8 cellular contexts compared by ENCODE assay signal in genomic region chr19:1905071-1905862, GRCh38. TPM values are rescaled to one million over a fixed set of nuclear protein-coding genes. Genes with fewer than 3 reads are reported as not detected.
A peak's percentile ranks its signal among the peaks of the same experiment; 100 is the strongest.
DNase-seq lines count a peak whose midpoint lies in the region; ATAC-seq and TF ChIP-seq lines count a peak whose summit lies in the region.

Gene ADAT3 (plus strand): TSS chr19:1905399. CDS start chr19:1912048, 6,649 bp downstream.
Gene SCAMP4 (plus strand): TSS chr19:1905399. CDS start chr19:1915020, 9,621 bp downstream.

- H3K4me3 ChIP-seq in BJ (ENCODE audit: low read depth, low read length) (peak within 1 kb of the TSS; percentile 66), coronary artery (peak within 1 kb of the TSS; percentile 90)

- TF ChIP-seq CTCF in BJ (IDR thresholded peaks at IDR 0.05; ENCODE audit: insufficient read depth, low read depth, low read length) (no peak), coronary artery (IDR thresholded peaks at IDR 0.05) (no peak)

- CTCF ChIA-PET in BJ (lab: Yijun Ruan, JAX), result interaction anchor here (0.6 to 1.2 kb wide), 3 partner anchors 20 to 41 kb away, joined by 3 to 4 read pairs (median 3); no protein-coding TSS in a partner anchor

- H3K27me3 Mint-ChIP-seq in activated CD4-positive, alpha-beta T cell treated with anti-CD3 and anti-CD28 coated beads, Interleukin-2, amount 10 ng/mL, durations not matched to agents 24 days and 14 days, result no peaks in the 10 kb centered on the region

- H3K27ac Mint-ChIP-seq in activated CD4-positive, alpha-beta T cell treated with anti-CD3 and anti-CD28 coated beads, Interleukin-2, amount 10 ng/mL, durations not matched to agents 24 days and 14 days, result peak within 1 kb of the TSS; percentile 91

- peak within 1 kb of the TSS; percentile 74 to 90 for H3K27ac ChIP-seq in coronary artery

- H3K36me3 Mint-ChIP-seq in activated CD4-positive, alpha-beta T cell treated with anti-CD3 and anti-CD28 coated beads, Interleukin-2, amount 10 ng/mL, durations not matched to agents 24 days and 14 days (ENCODE audit: low read depth), result peaks cover 7% of the 10 kb centered on the region

- peaks cover 34% of the 10 kb centered on the region for H3K4me1 Mint-ChIP-seq in activated CD4-positive, alpha-beta T cell treated with anti-CD3 and anti-CD28 coated beads, Interleukin-2, amount 10 ng/mL, durations not matched to agents 24 days and 14 days

- peak within 1 kb of the TSS; percentile 94 for H3K4me3 Mint-ChIP-seq in activated CD4-positive, alpha-beta T cell treated with anti-CD3 and anti-CD28 coated beads, Interleukin-2, amount 10 ng/mL, durations not matched to agents 24 days and 14 days

- intact Hi-C loops in activated CD4-positive, alpha-beta T cell treated with anti-CD3 and anti-CD28 coated beads, Interleukin-2, amount 10 ng/mL, durations not matched to agents 24 days and 14 days (cut with micrococcal nuclease), result loop anchor here (1.0 to 2.0 kb wide), 4 partner anchors 20 to 50 kb away; partner anchors contain the start of genes ABHD17A and CSNK1G2
- intact Hi-C loops in left colon (cut with DNase I, micrococcal nuclease), result no loop called here

- peak; percentile 79 for ATAC-seq in GM19328 (IDR thresholded peaks at IDR 0.05; ENCODE audit: unreplicated experiment)
- peak; percentile 79 for ATAC-seq in HG03520 (IDR thresholded peaks at IDR 0.05; ENCODE audit: unreplicated experiment)
- peak; percentile 79 for ATAC-seq in left colon

- no peaks in the 10 kb centered on the region for H3K36me3 ChIP-seq in BJ (ENCODE audit: control insufficient read depth, insufficient read depth, low read length)

- H3K9me3 Mint-ChIP-seq in activated CD4-positive, alpha-beta T cell treated with anti-CD3 and anti-CD28 coated beads, Interleukin-2, amount 10 ng/mL, durations not matched to agents 24 days and 14 days, result no peaks in the 10 kb centered on the region

- no peaks in the 10 kb centered on the region for H3K27me3 ChIP-seq in BJ (ENCODE audit: control insufficient read depth, insufficient read depth, low read length)

- POLR2A ChIA-PET in BJ (lab: Charles Lee), result no interaction called here

- DNase-seq in BJ (ENCODE audit: low read depth), result peak; percentile 92
- DNase-seq in NCI-H69 (lab: John Stamatoyannopoulos, UW), result peak; percentile 99
- DNase-seq in activated CD4-positive, alpha-beta T cell treated with anti-CD3 and anti-CD28 coated beads, Interleukin-2, amount 10 ng/mL, durations not matched to agents 24 days and 14 days, result peak; percentile 100
- peak; percentile 98 for DNase-seq in coronary artery (ENCODE audit: low spot score)
- peak; percentile 99 to 100 for DNase-seq in left colon
- DNase-seq in stimulated activated CD4-positive, alpha-beta T cell treated with anti-CD3 and anti-CD28 coated beads, Interleukin-1b, Interleukin-23, amount 100 ng/mL, for 4 hours (ENCODE audit: low read depth in 2 of 2), result peak; percentile 96 to 98

RNA-seq across cellular contexts. Expression of gene ADAT3, which starts in this region (rescaled TPM):
- 0.56 and 0.64 TPM in 2 replicates for polyA plus RNA-seq in BJ (2011; rRNA removed)
- 0.36 and 0.66 TPM in 2 replicates for polyA minus RNA-seq in BJ (2011; rRNA and poly(A)+ RNA removed)
- 8.8 and 10.6 TPM in 2 replicates for total RNA-seq in activated CD4-positive, alpha-beta T cell treated with anti-CD3 and anti-CD28 coated beads, Interleukin-2, amount 10 ng/mL, durations not matched to agents 24 days and 14 days
- total RNA-seq in left colon, result 10 to 100 TPM; 19.1 to 29.1 TPM

RNA-seq across cellular contexts. Expression of gene SCAMP4, which starts in this region (rescaled TPM):
- polyA plus RNA-seq in BJ (2011; rRNA removed), result 6.2 and 13.2 TPM in 2 replicates
- 10.5 and 13.8 TPM in 2 replicates for polyA minus RNA-seq in BJ (2011; rRNA and poly(A)+ RNA removed)
- total RNA-seq in activated CD4-positive, alpha-beta T cell treated with anti-CD3 and anti-CD28 coated beads, Interleukin-2, amount 10 ng/mL, durations not matched to agents 24 days and 14 days, result 39.2 and 42.4 TPM in 2 replicates
- total RNA-seq in left colon, result 10 to 100 TPM; 56.3 to 76.5 TPM

Comparison
In these comparisons a context has a peak if more than half of its experiments do, and no peak if none do; other contexts are left out.
1. Peak in every context shown above with its lines: DNase-seq, ATAC-seq, H3K4me3 ChIP-seq and H3K27ac ChIP-seq.